8 cellular contexts compared by ENCODE assay signal in genomic region chr6:144283781-144284473, GRCh38. TPM values are rescaled to one million over a fixed set of nuclear protein-coding genes. Genes with fewer than 3 reads are reported as not detected.
DNase-seq lines count a peak whose midpoint lies in the region; ATAC-seq and TF ChIP-seq lines count a peak whose summit lies in the region.

No MANE protein-coding gene starts in this region.

- H3K4me3 ChIP-seq in CD4-positive, CD25-positive, alpha-beta regulatory T cell (ENCODE audit: low read depth, low read length), result peak overlapping the region; percentile 89
- H3K4me3 ChIP-seq in MM.1S (ENCODE audit: low read length), result peak overlapping the region; percentile 67
- H3K4me3 ChIP-seq in coronary artery, result peak overlapping the region; percentile 87

- peaks cover 18% of the 10 kb centered on the region for H3K27me3 Mint-ChIP-seq in CD4-positive, CD25-positive, alpha-beta regulatory T cell
- peaks cover 8 to 27% (median 17%) of the 10 kb centered on the region in 3 donors for H3K27me3 Mint-ChIP-seq in naive B cell

- DNase-seq in CD4-positive, CD25-positive, alpha-beta regulatory T cell, result peak in 2 of 3 donors; percentile 9 to 13
- no peak for DNase-seq in MM.1S
- DNase-seq in coronary artery (ENCODE audit: low spot score), result no peak
- peak; percentile 9 for DNase-seq in naive B cell
- DNase-seq in HK-2 (ENCODE audit: unreplicated experiment), result no peak
- DNase-seq in NCI-H2029 treated with DMSO at 0.1 percent for 48 hours (lab: John Stamatoyannopoulos, UW), result no peak

- peak overlapping the region; percentile 94 to 98 (median 96) for H3K4me3 Mint-ChIP-seq in CD4-positive, CD25-positive, alpha-beta regulatory T cell
- peak overlapping the region; percentile 92 to 99 (median 96) for H3K4me3 Mint-ChIP-seq in naive B cell

- no peaks in the 10 kb centered on the region for H3K79me2 ChIP-seq in MM.1S (ENCODE audit: low read length)

- H3K9me3 Mint-ChIP-seq in CD4-positive, CD25-positive, alpha-beta regulatory T cell, result peaks cover 0 to 3% (median 0%) of the 10 kb centered on the region in 7 donors
- H3K9me3 Mint-ChIP-seq in naive B cell, result no peaks in the 10 kb centered on the region

- no peaks in the 10 kb centered on the region for H3F3A ChIP-seq in MM.1S (ENCODE audit: insufficient read depth, low read length)

- no peak for ATAC-seq in CD4-positive, CD25-positive, alpha-beta regulatory T cell (ENCODE audit: low read depth in 2 of 2)
- peak in 1 of 2 donors; percentile 12 for ATAC-seq in naive B cell (ENCODE audit: low read depth in 2 of 2)
- ATAC-seq in HG03280 (IDR thresholded peaks at IDR 0.05; ENCODE audit: unreplicated experiment), result no peak
- no peak for ATAC-seq in GM21390 (IDR thresholded peaks at IDR 0.05; ENCODE audit: unreplicated experiment)

- H3K9me2 ChIP-seq in MM.1S (replicated peaks; ENCODE audit: insufficient read depth, low read length), result no peaks in the 10 kb centered on the region

- no peaks in the 10 kb centered on the region for H3K36me3 ChIP-seq in CD4-positive, CD25-positive, alpha-beta regulatory T cell (ENCODE audit: control insufficient read depth, insufficient read depth, low read length)
- H3K36me3 ChIP-seq in MM.1S (replicated peaks; ENCODE audit: insufficient read depth, low read length), result no peaks in the 10 kb centered on the region

- peaks cover 30% of the 10 kb centered on the region for H3K4me1 ChIP-seq in CD4-positive, CD25-positive, alpha-beta regulatory T cell (ENCODE audit: control insufficient read depth, insufficient read depth, low read length, poor library complexity, severe bottlenecking)
- H3K4me1 ChIP-seq in MM.1S (ENCODE audit: low read length), result no peaks in the 10 kb centered on the region

- H3K9me3 ChIP-seq in CD4-positive, CD25-positive, alpha-beta regulatory T cell (ENCODE audit: control insufficient read depth in 2 of 2, low read length in 2 of 2), result no peaks in the 10 kb centered on the region
- H3K9me3 ChIP-seq in MM.1S (replicated peaks; ENCODE audit: insufficient read depth, low read length), result no peaks in the 10 kb centered on the region

- peaks cover 5 to 21% (median 15%) of the 10 kb centered on the region in 4 donors for H3K4me1 Mint-ChIP-seq in CD4-positive, CD25-positive, alpha-beta regulatory T cell
- H3K4me1 Mint-ChIP-seq in naive B cell, result peaks cover 20 to 34% (median 24%) of the 10 kb centered on the region in 3 donors

- peak overlapping the region; percentile 80 for H3K4me2 ChIP-seq in MM.1S (ENCODE audit: low read depth, low read length)

- H3K27ac ChIP-seq in CD4-positive, CD25-positive, alpha-beta regulatory T cell (ENCODE audit: insufficient read depth, low read length, poor library complexity, severe bottlenecking), result no peak overlapping the region
- H3K27ac ChIP-seq in MM.1S (ENCODE audit: low read length) (no peak overlapping the region), coronary artery (peak overlapping the region; percentile 90 to 99)

- no peaks in the 10 kb centered on the region for H4K20me1 ChIP-seq in MM.1S (ENCODE audit: insufficient read depth, low read length)

- peak overlapping the region; percentile 31; the same call in 1 of the 2 replicates for H3K9ac ChIP-seq in MM.1S (ENCODE audit: low read length)

- TF ChIP-seq CTCF in MM.1S (IDR thresholded peaks at IDR 0.05; ENCODE audit: low read length), result no peak
- TF ChIP-seq CTCF in coronary artery (IDR thresholded peaks at IDR 0.05), result no peak

- H3K27ac Mint-ChIP-seq in CD4-positive, CD25-positive, alpha-beta regulatory T cell, result peak overlapping the region in 1 of 3 donors; percentile 40
- peak overlapping the region in 3 of 6 donors; percentile 33 to 63 (median 62) for H3K27ac Mint-ChIP-seq in naive B cell

- H3K36me3 Mint-ChIP-seq in CD4-positive, CD25-positive, alpha-beta regulatory T cell, result no peaks in the 10 kb centered on the region
- peaks cover 4% of the 10 kb centered on the region in 2 donors for H3K36me3 Mint-ChIP-seq in naive B cell

- H3K27me3 ChIP-seq in CD4-positive, CD25-positive, alpha-beta regulatory T cell (ENCODE audit: control insufficient read depth, insufficient read depth, low read length), result peaks cover 5% of the 10 kb centered on the region
- H3K27me3 ChIP-seq in MM.1S (replicated peaks; ENCODE audit: insufficient read depth, low read length), result no peaks in the 10 kb centered on the region

- peak overlapping the region; percentile 56; the same call in 1 of the 2 replicates for H2AFZ ChIP-seq in MM.1S (ENCODE audit: low read length)

RNA-seq across cellular contexts. Expression of gene UTRN, which starts 1.2 kb away (rescaled TPM):
- 297 TPM for total RNA-seq in CD4-positive, CD25-positive, alpha-beta regulatory T cell
- 10 to 100 TPM; 34.9 to 44.4 (median 37.0) TPM for polyA plus RNA-seq in CD4-positive, CD25-positive, alpha-beta regulatory T cell
- 100 to 1,000 TPM in 1 of 6 donors, 10 to 100 TPM in 5; 27.7 to 160 (median 73.1) TPM for polyA plus RNA-seq in naive B cell (ENCODE audit: low read depth in 6 of 6)

Comparison
In these comparisons a context has a peak if more than half of its experiments do, and no peak if none do; other contexts are left out.
1. DNase-seq: peak in CD4-positive, CD25-positive, alpha-beta regulatory T cell (2 of 3) and naive B cell (single experiment); none in MM.1S (single experiment), coronary artery (single experiment), HK-2 (single experiment) and NCI-H2029 treated with DMSO at 0.1 percent for 48 hours (single experiment).
2. H3K27ac ChIP-seq: peak in coronary artery (2 of 2); none in CD4-positive, CD25-positive, alpha-beta regulatory T cell (single experiment) and MM.1S (single experiment).
3. Peak in every context shown above with its lines, with median percentiles within 50 percentile points of each other: H3K4me3 ChIP-seq.